In genomic region chr2:186589733-186590537, GRCh38 we compare ENCODE assay signal across 1 cellular context.
A peak's percentile ranks its signal among the peaks of the same experiment; 100 is the strongest.
TF ChIP-seq lines count a peak whose summit lies in the region.

Gene ITGAV, plus strand, starts transcription at chr2:186590056. Its CDS starts 283 bp downstream, at chr2:186590339.

TF ChIP-seq in K562, 482 proteins besides CTCF, POLR2A, EP300 and RAD21 (continued from another document and continues in another):
- no peak for TF ChIP-seq ZHX1 (conservative IDR thresholded peaks at IDR 0.05; ENCODE audit: low read length)
- TF ChIP-seq WHSC1 (IDR thresholded peaks at IDR 0.05; ENCODE audit: low read length) = no peak
- no peak for TF ChIP-seq ZNF174 (CRISPR knock-in tag; IDR thresholded peaks at IDR 0.05)
- no peak for TF ChIP-seq U2AF2 (optimal IDR thresholded peaks at IDR 0.05; ENCODE audit: low read depth, low read length)
- TF ChIP-seq E2F6 (IDR thresholded peaks at IDR 0.05; ENCODE audit: borderline replicate concordance in 1 of 2, extremely low read depth in 1 of 2, insufficient read depth in 1 of 2, insufficient read length in 1 of 2, low read depth in 1 of 2, low read length in 1 of 2, poor library complexity in 1 of 2, severe bottlenecking in 1 of 2) = peak in 1 of 2 experiments; percentile 73
- TF ChIP-seq ZNF445 (CRISPR knock-in tag; IDR thresholded peaks at IDR 0.05; ENCODE audit: low read depth) = no peak
- no peak for TF ChIP-seq FOXA1 (IDR thresholded peaks at IDR 0.05; ENCODE audit: borderline replicate concordance)
- TF ChIP-seq FOS (IDR thresholded peaks at IDR 0.05; ENCODE audit: extremely low read depth, insufficient read length) = no peak
- peak in 1 of 2 experiments; percentile 52; a peak in 1 of 4 replicates for TF ChIP-seq MNT (conservative IDR thresholded peaks at IDR 0.05)
- no peak for TF ChIP-seq MGA (IDR thresholded peaks at IDR 0.05)
- no peak for TF ChIP-seq ZBTB8A (IDR thresholded peaks at IDR 0.05; ENCODE audit: partially characterized antibody)
- TF ChIP-seq ZNF354B (CRISPR knock-in tag; IDR thresholded peaks at IDR 0.05) = no peak
- TF ChIP-seq CBX3 (IDR thresholded peaks at IDR 0.05; ENCODE audit: borderline replicate concordance in 1 of 2, low read length in 2 of 2) = no peak
- peak; percentile 65; the same call in 1 of the 2 replicates for TF ChIP-seq MBD2 (IDR thresholded peaks at IDR 0.05; ENCODE audit: borderline replicate concordance, low read depth)
- TF ChIP-seq ZNF583 (CRISPR knock-in tag; IDR thresholded peaks at IDR 0.05) = 0 out of 2 replicates have a peak, but pooled peaks have one; percentile 22
- TF ChIP-seq RBM14 (IDR thresholded peaks at IDR 0.05; ENCODE audit: borderline replicate concordance, insufficient read depth, low read depth, low read length) = no peak
- no peak; the same call in 1 of the 2 replicates for TF ChIP-seq TAL1 (IDR thresholded peaks at IDR 0.05)
- no peak for TF ChIP-seq CREBBP (IDR thresholded peaks at IDR 0.05; ENCODE audit: low read depth, low read length)
- no peak for TF ChIP-seq KLF16 (IDR thresholded peaks at IDR 0.05)
- TF ChIP-seq E2F3 (CRISPR knock-in tag; IDR thresholded peaks at IDR 0.05) = peak; percentile 72; the same call in 1 of the 2 replicates
- TF ChIP-seq ESRRA (IDR thresholded peaks at IDR 0.05; ENCODE audit: borderline replicate concordance, low read depth) = 0 out of 2 replicates have a peak, but pooled peaks have one; percentile 64
- TF ChIP-seq RBFOX2 (IDR thresholded peaks at IDR 0.05; ENCODE audit: low read depth, low read length) = peak; percentile 99
- TF ChIP-seq MITF (IDR thresholded peaks at IDR 0.05) = 0 out of 2 replicates have a peak, but pooled peaks have one; percentile 18
- TF ChIP-seq NFE2L1 (tag; IDR thresholded peaks at IDR 0.05; ENCODE audit: borderline replicate concordance, low read depth) = no peak
- 0 out of 2 replicates have a peak, but pooled peaks have one; percentile 66 for TF ChIP-seq ZNF431 (CRISPR knock-in tag; IDR thresholded peaks at IDR 0.05)
- TF ChIP-seq HMGXB4 (CRISPR knock-in tag; IDR thresholded peaks at IDR 0.05) = peak; percentile 84
- no peak for TF ChIP-seq HMBOX1 (IDR thresholded peaks at IDR 0.05)
- no peak for TF ChIP-seq FOSL1 (tag; conservative IDR thresholded peaks at IDR 0.05)
- TF ChIP-seq EP400 (IDR thresholded peaks at IDR 0.05) = peak; percentile 72
- TF ChIP-seq GATAD2B (IDR thresholded peaks at IDR 0.05; ENCODE audit: borderline replicate concordance) = peak; percentile 15; the same call in 1 of the 2 replicates
- no peak for TF ChIP-seq ZFP91 (CRISPR knock-in tag; IDR thresholded peaks at IDR 0.05)
- peak; percentile 42; the same call in 1 of the 2 replicates for TF ChIP-seq ZBTB7A (IDR thresholded peaks at IDR 0.05; ENCODE audit: borderline replicate concordance, control insufficient read depth, low read depth, low read length)
- TF ChIP-seq ZNF165 (CRISPR knock-in tag; IDR thresholded peaks at IDR 0.05; ENCODE audit: borderline replicate concordance) = no peak
- no peak for TF ChIP-seq SMAD3 (CRISPR knock-in tag; conservative IDR thresholded peaks at IDR 0.05)
- TF ChIP-seq ADNP (tag; IDR thresholded peaks at IDR 0.05) = no peak
- no peak for TF ChIP-seq POU5F1 (IDR thresholded peaks at IDR 0.05; ENCODE audit: borderline replicate concordance, low read depth, low read length, partially characterized antibody)
